ENCODE assay signal across 1 cellular context in genomic region chr19:46748325-46749109, GRCh38.
TF ChIP-seq lines count a peak whose summit lies in the region.

No MANE protein-coding gene starts in this region.

TF ChIP-seq in WTC11, 78 proteins besides CTCF, POLR2A, EP300 and RAD21 (continued from another document):
- TF ChIP-seq CDX4 (CRISPR knock-in tag; IDR thresholded peaks at IDR 0.05; ENCODE audit: borderline replicate concordance) (no peak), OVOL2 (CRISPR knock-in tag; IDR thresholded peaks at IDR 0.05; ENCODE audit: borderline replicate concordance) (no peak), JUN (CRISPR knock-in tag; IDR thresholded peaks at IDR 0.05) (no peak), ATF2 (CRISPR knock-in tag; IDR thresholded peaks at IDR 0.05; ENCODE audit: borderline replicate concordance, low read depth) (no peak), ZNF138 (CRISPR knock-in tag; conservative IDR thresholded peaks at IDR 0.05) (no peak), ATF1 (CRISPR knock-in tag; IDR thresholded peaks at IDR 0.05) (no peak)
- TF ChIP-seq, protein P1, sequence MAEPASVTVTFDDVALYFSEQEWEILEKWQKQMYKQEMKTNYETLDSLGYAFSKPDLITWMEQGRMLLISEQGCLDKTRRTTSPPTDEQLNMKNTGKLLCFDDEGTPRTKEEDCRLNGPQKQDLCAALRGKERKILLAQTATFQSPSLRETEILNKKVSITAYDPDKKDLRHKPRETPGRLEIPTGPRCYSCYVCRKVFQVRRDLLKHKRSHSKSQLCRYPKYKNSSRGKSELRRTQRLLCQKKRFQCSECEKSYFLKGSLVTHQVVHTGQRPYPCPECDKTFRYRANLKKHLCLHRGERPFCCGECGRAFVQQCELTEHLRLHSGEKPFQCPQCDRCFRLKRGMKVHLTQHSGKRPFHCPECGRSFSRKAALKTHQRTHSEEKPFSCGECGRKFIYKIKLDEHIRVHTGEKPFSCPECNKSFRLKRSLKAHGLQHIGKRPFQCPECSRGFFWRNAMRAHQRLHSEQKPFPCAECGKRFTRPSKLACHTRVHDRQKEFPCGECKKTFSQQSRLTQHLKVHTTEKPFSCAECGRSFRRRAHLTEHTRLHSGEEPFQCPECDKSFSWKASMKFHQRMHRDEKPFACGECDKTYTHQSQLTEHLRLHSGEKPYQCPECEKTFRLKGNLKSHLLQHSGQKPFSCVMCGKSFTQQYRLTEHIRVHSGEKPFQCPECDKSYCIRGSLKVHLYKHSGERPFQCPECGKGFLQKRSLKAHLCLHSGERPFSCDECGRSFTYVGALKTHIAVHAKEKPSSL (CRISPR knock-in tag; conservative IDR thresholded peaks at IDR 0.05) = no peak
- TF ChIP-seq, protein P2, sequence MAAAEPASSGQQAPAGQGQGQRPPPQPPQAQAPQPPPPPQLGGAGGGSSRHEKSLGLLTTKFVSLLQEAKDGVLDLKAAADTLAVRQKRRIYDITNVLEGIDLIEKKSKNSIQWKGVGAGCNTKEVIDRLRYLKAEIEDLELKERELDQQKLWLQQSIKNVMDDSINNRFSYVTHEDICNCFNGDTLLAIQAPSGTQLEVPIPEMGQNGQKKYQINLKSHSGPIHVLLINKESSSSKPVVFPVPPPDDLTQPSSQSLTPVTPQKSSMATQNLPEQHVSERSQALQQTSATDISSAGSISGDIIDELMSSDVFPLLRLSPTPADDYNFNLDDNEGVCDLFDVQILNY (CRISPR knock-in tag; IDR thresholded peaks at IDR 0.05) = no peak
